In genomic region chr3:32818431-32819085, GRCh38 we compare ENCODE assay signal across 10 cellular contexts. TPM values are rescaled to one million over a fixed set of nuclear protein-coding genes. Genes with fewer than 3 reads are reported as not detected.
DNase-seq lines count a peak whose midpoint lies in the region; TF ChIP-seq lines count a peak whose summit lies in the region.
"Had no signal": no experiment of that assay in that cellular context is flagged by ENCODE, and none has a peak within 500 bp of the region (broad histone marks: within the 10 kb centered on the region; RNA-seq: fewer than 3 reads in every experiment).

No MANE protein-coding gene starts in this region.

- H3K4me3 ChIP-seq in mesenchymal stem cell (ENCODE audit: insufficient read depth in 1 of 2, low read depth in 1 of 2, low read length in 2 of 2) (peak overlapping the region in 1 of 2 experiments; percentile 42), vagina (peak overlapping the region; percentile 35 to 39)

- no peak overlapping the region for H2BK5ac ChIP-seq in mesenchymal stem cell (ENCODE audit: low read depth, low read length, poor library complexity, severe bottlenecking)

- no peak for TF ChIP-seq CTCF in vagina (IDR thresholded peaks at IDR 0.05)

- H2BK120ac ChIP-seq in mesenchymal stem cell (ENCODE audit: low read depth, low read length) = no peak overlapping the region

- H3K9me3 ChIP-seq in mesenchymal stem cell (ENCODE audit: control insufficient read depth, low read length) (peaks cover 10% of the 10 kb centered on the region), vagina (no peaks in the 10 kb centered on the region)

- peaks cover 20% of the 10 kb centered on the region for H3K27me3 Mint-ChIP-seq in activated naive CD8-positive, alpha-beta T cell

- no peaks in the 10 kb centered on the region for H3K79me1 ChIP-seq in mesenchymal stem cell (replicated peaks; ENCODE audit: low read length, poor library complexity, severe bottlenecking)

- no peak for TF ChIP-seq POLR2A in vagina (IDR thresholded peaks at IDR 0.05)

- H3K36me3 ChIP-seq in mesenchymal stem cell (ENCODE audit: control insufficient read depth in 1 of 2, insufficient read depth in 2 of 2, low read depth in 1 of 2, low read length in 2 of 2) (peaks cover 0 to 10% of the 10 kb centered on the region in 2 experiments), vagina (no peaks in the 10 kb centered on the region)

- H2AFZ ChIP-seq in mesenchymal stem cell (ENCODE audit: low read depth, low read length) = peak overlapping the region; percentile 8

- peaks cover 30% of the 10 kb centered on the region for H3K4me1 ChIP-seq in mesenchymal stem cell (ENCODE audit: control insufficient read depth, insufficient read depth, low read depth, low read length)
- H3K4me1 ChIP-seq in vagina = peaks cover 17% of the 10 kb centered on the region

- H4K8ac ChIP-seq in mesenchymal stem cell (ENCODE audit: low read length) = no peak overlapping the region

- peak overlapping the region; percentile 56 for H3K4me2 ChIP-seq in mesenchymal stem cell (ENCODE audit: low read length, poor library complexity, severe bottlenecking)

- no peaks in the 10 kb centered on the region for H3K9me3 Mint-ChIP-seq in activated naive CD8-positive, alpha-beta T cell (ENCODE audit: low read depth)

- peak overlapping the region in 1 of 2 experiments; percentile 16 for H3K23ac ChIP-seq in mesenchymal stem cell (ENCODE audit: low read length in 2 of 2)

- peaks cover 25% of the 10 kb centered on the region for H3K4me1 Mint-ChIP-seq in activated naive CD8-positive, alpha-beta T cell (ENCODE audit: low read depth)

- no peak overlapping the region for H3K9ac ChIP-seq in mesenchymal stem cell (ENCODE audit: low read length)

- no peak overlapping the region for H2BK12ac ChIP-seq in mesenchymal stem cell (ENCODE audit: low read length in 2 of 2)

- 1% methylated on average over 83 of the region's 88 CpGs for WGBS in mesenchymal stem cell

- H3K27me3 ChIP-seq in mesenchymal stem cell (ENCODE audit: control insufficient read depth in 1 of 2, insufficient read depth in 1 of 2, low read length in 2 of 2) = peaks cover 64 to 82% of the 10 kb centered on the region in 2 experiments
- H3K27me3 ChIP-seq in vagina = peaks cover 12% of the 10 kb centered on the region

- no peak overlapping the region for H3K18ac ChIP-seq in mesenchymal stem cell (ENCODE audit: low read depth in 1 of 2, low read length in 2 of 2)

- intact Hi-C loops in vagina (cut with DNase I) = no loop called here

- H3K14ac ChIP-seq in mesenchymal stem cell (ENCODE audit: low read length in 2 of 2) = no peak overlapping the region

- H3K27ac ChIP-seq in mesenchymal stem cell (ENCODE audit: low read length, poor library complexity, severe bottlenecking) (no peak overlapping the region), vagina (no peak overlapping the region)

- DNase-seq in stimulated activated CD4-positive, alpha-beta T cell treated with anti-CD3 and anti-CD28 coated beads, Interleukin-12 subunit alpha, Interleukin-12 subunit beta, amount 100 ng/mL, for 4 hours = peak; percentile 3
- no peak for DNase-seq in stimulated activated CD4-positive, alpha-beta T cell treated with anti-CD3 and anti-CD28 coated beads, Interleukin-4, amount 100 ng/mL, for 24 hours
- DNase-seq in mesenchymal stem cell (no peak), vagina (ENCODE audit: extremely low spot score in 2 of 2) (no peak), SIG-M5 (lab: John Stamatoyannopoulos, UW) (no peak), NCI-H2107 treated with DMSO at 0.1 percent for 48 hours (lab: John Stamatoyannopoulos, UW; ENCODE audit: unreplicated experiment) (no peak), AG08396 (ENCODE audit: low spot score) (no peak)
- DNase-seq: activated gamma-delta T cell, NCI-H510A treated with DMSO at 0.1 percent for 48 hours had no signal

- H3K27ac Mint-ChIP-seq in activated naive CD8-positive, alpha-beta T cell = no peak overlapping the region

- H4K91ac ChIP-seq in mesenchymal stem cell (ENCODE audit: low read length) = peak overlapping the region; percentile 21

- no peak overlapping the region for H2BK15ac ChIP-seq in mesenchymal stem cell (ENCODE audit: low read depth, poor library complexity, severe bottlenecking)

- no peak overlapping the region for H3K4ac ChIP-seq in mesenchymal stem cell (ENCODE audit: low read depth in 1 of 2, low read length in 2 of 2)

- H2AK5ac ChIP-seq in mesenchymal stem cell (ENCODE audit: low read length, severe bottlenecking) = no peak overlapping the region

- peaks cover 2% of the 10 kb centered on the region for H3K36me3 Mint-ChIP-seq in activated naive CD8-positive, alpha-beta T cell

- peak overlapping the region; percentile 67 for H3K4me3 Mint-ChIP-seq in activated naive CD8-positive, alpha-beta T cell

RNA-seq across cellular contexts. Expression of gene TRIM71, which starts 0.8 kb away (rescaled TPM):
- polyA plus RNA-seq in mesenchymal stem cell (2013, experiment 1 of 2) = not detected
- not detected for polyA plus RNA-seq in mesenchymal stem cell (2013, experiment 2 of 2)
- not detected for total RNA-seq in vagina
